17 cellular contexts compared by ENCODE assay signal in the genomic region with DNA sequence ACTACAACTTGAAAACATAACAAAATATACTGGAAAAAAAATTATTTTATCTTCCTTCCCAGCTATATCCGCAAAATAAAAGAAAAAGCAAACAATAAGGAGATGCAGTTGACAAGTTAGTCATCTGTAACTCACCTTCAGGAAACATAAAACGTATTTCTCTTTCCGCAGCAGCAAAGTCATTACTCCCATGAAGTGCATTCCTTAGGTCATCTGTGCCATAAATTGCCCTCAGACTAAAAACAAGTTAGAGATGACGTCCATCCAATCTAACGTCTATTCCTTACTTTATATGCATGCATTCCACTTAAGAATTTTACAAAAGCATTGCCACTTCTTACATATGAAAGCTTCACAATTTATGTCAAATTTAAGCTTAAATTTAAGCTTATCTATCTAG. TPM values are rescaled to one million over a fixed set of nuclear protein-coding genes. Genes with fewer than 3 reads are reported as not detected.
DNase-seq lines count a peak whose midpoint lies in the region; ATAC-seq and TF ChIP-seq lines count a peak whose summit lies in the region.
"Had no signal": no experiment of that assay in that cellular context is flagged by ENCODE, and none has a peak within 500 bp of the region (broad histone marks: within the 10 kb centered on the region; RNA-seq: fewer than 3 reads in every experiment).

No MANE protein-coding gene starts in this region.

- no peaks in the 10 kb centered on the region for H3K36me3 ChIP-seq in HEK293 (ENCODE audit: control insufficient read depth in 2 of 2, insufficient read depth in 1 of 2, low read length in 2 of 2)
- H3K36me3 ChIP-seq: BLaER1 treated with 17β-estradiol and CSF1 and Interleukin-3, amounts not matched to agents 10 nM and 100 nM had no signal

- DNase-seq in A172 (ENCODE audit: low spot score): peak; percentile 58
- DNase-seq in RWPE1 (ENCODE audit: low spot score): no peak
- peak; percentile 46 for DNase-seq in left kidney (ENCODE audit: low read depth, low spot score)
- no peak for DNase-seq in middle frontal gyrus (ENCODE audit: extremely low spot score, low spot score)
- no peak for DNase-seq in NCI-H2171 (lab: John Stamatoyannopoulos, UW)
- no peak for DNase-seq in NCI-H1092 (lab: John Stamatoyannopoulos, UW)
- DNase-seq: AML-193; CD4-positive, CD25-positive, alpha-beta regulatory T cell; DMS79 treated with DMSO at 0.1 percent for 48 hours; H9; HFFc6; Karpas-422 had no signal

- CTCF ChIA-PET in HEK293 (lab: Yijun Ruan, JAX) (interaction anchor here (0.5 to 6.7 kb wide), 6 partner anchors 12 to 94 kb away, joined by 3 to 54 read pairs (median 4); no protein-coding TSS in a partner anchor), RWPE1 (lab: Yijun Ruan, JAX) (interaction anchor here (0.6 to 1.9 kb wide), 4 partner anchors 13 to 350 kb away, joined by 3 to 6 read pairs (median 4); no protein-coding TSS in a partner anchor)

- no peak for ATAC-seq in HG02938 (IDR thresholded peaks at IDR 0.05; ENCODE audit: unreplicated experiment)
- ATAC-seq: GM23338 had no signal

- H3K4me3 ChIP-seq in HEK293 (ENCODE audit: low read depth, low read length): no peak overlapping the region
- H3K4me3 ChIP-seq: BLaER1 treated with 17β-estradiol and CSF1 and Interleukin-3, amounts not matched to agents 10 nM and 100 nM; GM23338 had no signal

- TF ChIP-seq CTCF in HEK293 (tag by site-specific recombination; IDR thresholded peaks at IDR 0.05) (no peak), RWPE1 (conservative IDR thresholded peaks at IDR 0.05; ENCODE audit: low read depth) (0 out of 2 replicates have a peak, but pooled peaks have one; percentile 4)

- H3K4me1 ChIP-seq in HEK293 (ENCODE audit: control insufficient read depth, insufficient read depth, low read length): peaks cover 12% of the 10 kb centered on the region

- no peak overlapping the region for H3K27ac ChIP-seq in HEK293 (ENCODE audit: extremely low read depth, low read depth, low read length)
- no peak overlapping the region for H3K27ac ChIP-seq in RWPE1
- H3K27ac ChIP-seq: 22Rv1; BLaER1 treated with 17β-estradiol and CSF1 and Interleukin-3, amounts not matched to agents 10 nM and 100 nM had no signal

- H3K9me3 ChIP-seq in HEK293 (ENCODE audit: control insufficient read depth, insufficient read depth, low read depth, low read length): no peaks in the 10 kb centered on the region
- H3K9me3 ChIP-seq: BLaER1 treated with 17β-estradiol and CSF1 and Interleukin-3, amounts not matched to agents 10 nM and 100 nM had no signal

- POLR2A ChIA-PET in HEK293 (lab: Yijun Ruan, JAX) (no interaction called here), RWPE1 (lab: Yijun Ruan, JAX; ENCODE audit: low non-redundant PET) (no interaction called here)

TF ChIP-seq in HEK293, 187 proteins besides CTCF, POLR2A, EP300 and RAD21 (continues in another document):
- TF ChIP-seq ZNF239 (tag by site-specific recombination; IDR thresholded peaks at IDR 0.05) (no peak), EGR2 (tag by site-specific recombination; IDR thresholded peaks at IDR 0.05; ENCODE audit: low read depth) (no peak), OVOL3 (tag by site-specific recombination; IDR thresholded peaks at IDR 0.05) (no peak), ZNF19 (tag by site-specific recombination; IDR thresholded peaks at IDR 0.05; ENCODE audit: low read depth) (no peak), ZNF76 (tag by site-specific recombination; IDR thresholded peaks at IDR 0.05; ENCODE audit: borderline replicate concordance, low read depth) (no peak), SP2 (tag by site-specific recombination; IDR thresholded peaks at IDR 0.05) (no peak), ZSCAN30 (tag by site-specific recombination; IDR thresholded peaks at IDR 0.05) (no peak), ZNF670 (tag by site-specific recombination; IDR thresholded peaks at IDR 0.05; ENCODE audit: low read depth) (no peak), ZNF548 (tag by site-specific recombination; IDR thresholded peaks at IDR 0.05) (no peak), KLF10 (tag by site-specific recombination; IDR thresholded peaks at IDR 0.05) (no peak), MZF1 (tag by site-specific recombination; IDR thresholded peaks at IDR 0.05; ENCODE audit: borderline replicate concordance) (no peak), ZNF610 (tag by site-specific recombination; IDR thresholded peaks at IDR 0.05; ENCODE audit: borderline replicate concordance) (no peak), ZNF274 (IDR thresholded peaks at IDR 0.05; ENCODE audit: low read length) (no peak), ZNF274 (tag by site-specific recombination; IDR thresholded peaks at IDR 0.05; ENCODE audit: borderline replicate concordance) (no peak), ZSCAN23 (tag by site-specific recombination; IDR thresholded peaks at IDR 0.05) (no peak), ZNF423 (tag by site-specific recombination; IDR thresholded peaks at IDR 0.05) (no peak), ZNF629 (tag by site-specific recombination; IDR thresholded peaks at IDR 0.05) (peak; percentile 96), ZNF571 (tag by site-specific recombination; IDR thresholded peaks at IDR 0.05) (no peak), MYNN (tag by site-specific recombination; IDR thresholded peaks at IDR 0.05; ENCODE audit: borderline replicate concordance) (no peak), ZNF184 (tag by site-specific recombination; IDR thresholded peaks at IDR 0.05) (no peak), ZNF707 (tag by site-specific recombination; IDR thresholded peaks at IDR 0.05) (no peak), ZNF600 (tag by site-specific recombination; IDR thresholded peaks at IDR 0.05) (peak; percentile 51; the same call in 1 of the 2 replicates), ZNF138 (tag by site-specific recombination; IDR thresholded peaks at IDR 0.05; ENCODE audit: borderline replicate concordance) (no peak), ZNF426 (tag by site-specific recombination; IDR thresholded peaks at IDR 0.05) (no peak), ZFP37 (tag by site-specific recombination; IDR thresholded peaks at IDR 0.05) (no peak)
- TF ChIP-seq, protein P1, sequence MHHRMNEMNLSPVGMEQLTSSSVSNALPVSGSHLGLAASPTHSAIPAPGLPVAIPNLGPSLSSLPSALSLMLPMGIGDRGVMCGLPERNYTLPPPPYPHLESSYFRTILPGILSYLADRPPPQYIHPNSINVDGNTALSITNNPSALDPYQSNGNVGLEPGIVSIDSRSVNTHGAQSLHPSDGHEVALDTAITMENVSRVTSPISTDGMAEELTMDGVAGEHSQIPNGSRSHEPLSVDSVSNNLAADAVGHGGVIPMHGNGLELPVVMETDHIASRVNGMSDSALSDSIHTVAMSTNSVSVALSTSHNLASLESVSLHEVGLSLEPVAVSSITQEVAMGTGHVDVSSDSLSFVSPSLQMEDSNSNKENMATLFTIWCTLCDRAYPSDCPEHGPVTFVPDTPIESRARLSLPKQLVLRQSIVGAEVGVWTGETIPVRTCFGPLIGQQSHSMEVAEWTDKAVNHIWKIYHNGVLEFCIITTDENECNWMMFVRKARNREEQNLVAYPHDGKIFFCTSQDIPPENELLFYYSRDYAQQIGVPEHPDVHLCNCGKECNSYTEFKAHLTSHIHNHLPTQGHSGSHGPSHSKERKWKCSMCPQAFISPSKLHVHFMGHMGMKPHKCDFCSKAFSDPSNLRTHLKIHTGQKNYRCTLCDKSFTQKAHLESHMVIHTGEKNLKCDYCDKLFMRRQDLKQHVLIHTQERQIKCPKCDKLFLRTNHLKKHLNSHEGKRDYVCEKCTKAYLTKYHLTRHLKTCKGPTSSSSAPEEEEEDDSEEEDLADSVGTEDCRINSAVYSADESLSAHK (tag by site-specific recombination; IDR thresholded peaks at IDR 0.05): no peak
- TF ChIP-seq, protein P2, sequence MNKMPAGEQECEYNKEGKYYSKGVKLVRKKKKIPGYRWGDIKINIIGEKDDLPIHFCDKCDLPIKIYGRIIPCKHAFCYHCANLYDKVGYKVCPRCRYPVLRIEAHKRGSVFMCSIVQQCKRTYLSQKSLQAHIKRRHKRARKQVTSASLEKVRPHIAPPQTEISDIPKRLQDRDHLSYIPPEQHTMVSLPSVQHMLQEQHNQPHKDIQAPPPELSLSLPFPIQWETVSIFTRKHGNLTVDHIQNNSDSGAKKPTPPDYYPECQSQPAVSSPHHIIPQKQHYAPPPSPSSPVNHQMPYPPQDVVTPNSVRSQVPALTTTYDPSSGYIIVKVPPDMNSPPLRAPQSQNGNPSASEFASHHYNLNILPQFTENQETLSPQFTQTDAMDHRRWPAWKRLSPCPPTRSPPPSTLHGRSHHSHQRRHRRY (tag by site-specific recombination; IDR thresholded peaks at IDR 0.05): no peak
- TF ChIP-seq, protein P3, sequence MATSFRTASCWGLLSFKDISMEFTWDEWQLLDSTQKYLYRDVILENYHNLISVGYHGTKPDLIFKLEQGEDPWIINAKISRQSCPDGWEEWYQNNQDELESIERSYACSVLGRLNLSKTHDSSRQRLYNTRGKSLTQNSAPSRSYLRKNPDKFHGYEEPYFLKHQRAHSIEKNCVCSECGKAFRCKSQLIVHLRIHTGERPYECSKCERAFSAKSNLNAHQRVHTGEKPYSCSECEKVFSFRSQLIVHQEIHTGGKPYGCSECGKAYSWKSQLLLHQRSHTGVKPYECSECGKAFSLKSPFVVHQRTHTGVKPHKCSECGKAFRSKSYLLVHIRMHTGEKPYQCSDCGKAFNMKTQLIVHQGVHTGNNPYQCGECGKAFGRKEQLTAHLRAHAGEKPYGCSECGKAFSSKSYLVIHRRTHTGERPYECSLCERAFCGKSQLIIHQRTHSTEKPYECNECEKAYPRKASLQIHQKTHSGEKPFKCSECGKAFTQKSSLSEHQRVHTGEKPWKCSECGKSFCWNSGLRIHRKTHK (tag by site-specific recombination; IDR thresholded peaks at IDR 0.05): no peak

RNA-seq across cellular contexts. Expression of a gene that starts 10.9 kb away (rescaled TPM):
- 1.8 and 2.6 TPM in 2 replicates for total RNA-seq in A172 (2014; rRNA removed; shearing (Covaris generic))
- total RNA-seq: CD4-positive, CD25-positive, alpha-beta regulatory T cell; GM23338 had no signal

RNA-seq across cellular contexts. Expression of a gene that starts 44.5 kb away (rescaled TPM):
- total RNA-seq in A172 (2014; rRNA removed; shearing (Covaris generic)): not detected in 2 replicates
- total RNA-seq: CD4-positive, CD25-positive, alpha-beta regulatory T cell; GM23338; HFFc6 had no signal

RNA-seq across cellular contexts. Expression of a gene that starts 50.1 kb away (rescaled TPM):
- total RNA-seq in A172 (2014; rRNA removed; shearing (Covaris generic)): 63.6 and 91.5 TPM in 2 replicates

RNA-seq across cellular contexts. Expression of a gene that starts 50.6 kb away (rescaled TPM):
- total RNA-seq in A172 (2014; rRNA removed; shearing (Covaris generic)): 105 and 109 TPM in 2 replicates

Comparison
In these comparisons a context has a peak if more than half of its experiments do, and no peak if none do; other contexts are left out.
1. DNase-seq: peak in A172 (single experiment) and left kidney (single experiment); none in RWPE1 (single experiment), middle frontal gyrus (single experiment), NCI-H2171 (single experiment) and NCI-H1092 (single experiment).